In genomic region chr17:1743094-1743452, GRCh38 we compare ENCODE assay signal across 1 cellular context.
TF ChIP-seq lines count a peak whose summit lies in the region.

No MANE protein-coding gene starts in this region.

TF ChIP-seq in H1, 55 proteins besides CTCF, POLR2A, EP300 and RAD21:
- no peak for TF ChIP-seq EGR1 (IDR thresholded peaks at IDR 0.05; ENCODE audit: borderline replicate concordance, low read depth, low read length)
- TF ChIP-seq, protein P1, sequence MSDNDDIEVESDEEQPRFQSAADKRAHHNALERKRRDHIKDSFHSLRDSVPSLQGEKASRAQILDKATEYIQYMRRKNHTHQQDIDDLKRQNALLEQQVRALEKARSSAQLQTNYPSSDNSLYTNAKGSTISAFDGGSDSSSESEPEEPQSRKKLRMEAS (IDR thresholded peaks at IDR 0.05) = no peak
- no peak for TF ChIP-seq TAF1 (IDR thresholded peaks at IDR 0.05; ENCODE audit: low read depth, low read length)
- no peak for TF ChIP-seq SAP30 (IDR thresholded peaks at IDR 0.05; ENCODE audit: insufficient read depth, insufficient replicate concordance, low read length)
